1 cellular context compared by ENCODE assay signal in the genomic region with DNA sequence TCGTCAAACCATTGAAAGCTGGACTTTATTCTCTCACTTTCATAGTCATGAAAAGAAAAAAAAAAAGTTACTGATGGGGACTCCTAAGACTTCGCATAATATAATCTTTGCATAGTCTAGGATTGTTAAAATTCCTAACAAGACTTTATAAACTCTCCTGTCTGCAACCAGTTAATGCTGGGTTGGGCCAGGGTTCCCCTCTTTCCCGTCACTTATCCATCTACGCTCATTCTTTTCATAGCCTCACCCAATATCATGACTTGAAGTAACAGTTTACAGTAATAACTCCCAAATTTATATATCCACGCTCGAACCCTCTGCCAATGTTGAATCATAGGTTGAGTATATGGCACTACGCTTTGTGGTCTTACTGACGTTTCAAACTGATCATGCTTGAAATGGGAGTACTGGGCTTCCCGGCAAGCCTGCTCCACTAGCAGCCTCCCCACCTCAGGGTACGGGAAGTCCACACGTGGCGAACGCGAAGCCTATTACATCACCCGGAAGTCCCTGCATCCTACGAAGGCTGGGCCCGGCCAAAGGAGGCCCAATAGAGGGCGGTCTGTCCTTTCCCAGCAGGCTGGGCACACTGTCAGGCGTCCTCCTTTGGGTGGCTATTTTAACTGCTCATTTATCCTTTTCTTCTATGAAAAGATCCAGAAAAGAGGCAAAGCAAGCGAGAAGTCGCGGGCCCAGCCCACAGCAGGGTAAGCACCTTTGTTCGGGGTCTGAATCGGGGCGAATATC.
A peak's percentile ranks its signal among the peaks of the same experiment; 100 is the strongest.
TF ChIP-seq lines count a peak whose summit lies in the region.

No MANE protein-coding gene starts in this region.

TF ChIP-seq in HepG2, 621 proteins besides CTCF, POLR2A, EP300 and RAD21 (continued from another document and continues in another):
- TF ChIP-seq TFE3 (CRISPR knock-in tag; IDR thresholded peaks at IDR 0.05) (peak; percentile 73; the same call in 1 of the 2 replicates), CEBPB (IDR thresholded peaks at IDR 0.05; ENCODE audit: borderline replicate concordance, low read depth, low read length) (peak; percentile 87; the same call in 1 of the 2 replicates), REXO4 (CRISPR knock-in tag; IDR thresholded peaks at IDR 0.05; ENCODE audit: borderline replicate concordance) (peak; percentile 70; the same call in 1 of the 2 replicates), ZNF207 (IDR thresholded peaks at IDR 0.05; ENCODE audit: borderline replicate concordance) (no peak), HNF4A (CRISPR knock-in tag; IDR thresholded peaks at IDR 0.05) (peak; percentile 52), REPIN1 (CRISPR knock-in tag; IDR thresholded peaks at IDR 0.05; ENCODE audit: borderline replicate concordance, low read depth) (peak; percentile 80), ZNF160 (CRISPR knock-in tag; IDR thresholded peaks at IDR 0.05) (peak; percentile 83; the same call in 1 of the 2 replicates), ZNF550 (CRISPR knock-in tag; IDR thresholded peaks at IDR 0.05; ENCODE audit: borderline replicate concordance) (0 out of 2 replicates have a peak, but pooled peaks have one; percentile 6), ATF7 (IDR thresholded peaks at IDR 0.05) (no peak; the same call in 1 of the 2 replicates), ATF7 (CRISPR knock-in tag; IDR thresholded peaks at IDR 0.05) (peak; percentile 74; the same call in 1 of the 2 replicates), ZHX2 (IDR thresholded peaks at IDR 0.05; ENCODE audit: low read depth) (no peak; the same call in 1 of the 2 replicates), ZHX2 (CRISPR knock-in tag; IDR thresholded peaks at IDR 0.05; ENCODE audit: borderline replicate concordance) (peak; percentile 77; the same call in 1 of the 2 replicates), CBX2 (IDR thresholded peaks at IDR 0.05; ENCODE audit: low read depth, low read length) (no peak), CBX2 (CRISPR knock-in tag; IDR thresholded peaks at IDR 0.05; ENCODE audit: low read depth) (no peak), ZNF253 (CRISPR knock-in tag; IDR thresholded peaks at IDR 0.05; ENCODE audit: borderline replicate concordance) (peak; percentile 91; the same call in 1 of the 2 replicates), ZNF746 (CRISPR knock-in tag; IDR thresholded peaks at IDR 0.05) (no peak; the same call in 1 of the 2 replicates), ZHX1 (CRISPR knock-in tag; IDR thresholded peaks at IDR 0.05; ENCODE audit: low read depth) (peak; percentile 55; the same call in 1 of the 2 replicates), FOXO1 (CRISPR knock-in tag; IDR thresholded peaks at IDR 0.05) (peak; percentile 49; the same call in 1 of the 2 replicates), ZNF616 (CRISPR knock-in tag; IDR thresholded peaks at IDR 0.05; ENCODE audit: low read depth) (no peak), NR3C1 (CRISPR knock-in tag; IDR thresholded peaks at IDR 0.05) (no peak), SP1 (IDR thresholded peaks at IDR 0.05) (no peak), SP1 (CRISPR knock-in tag; IDR thresholded peaks at IDR 0.05) (peak; percentile 35; the same call in 1 of the 2 replicates), CCAR2 (optimal IDR thresholded peaks at IDR 0.05; ENCODE audit: low read depth, low read length) (no peak), NKX3-1 (CRISPR knock-in tag; IDR thresholded peaks at IDR 0.05) (peak; percentile 86; the same call in 1 of the 2 replicates), NAIF1 (CRISPR knock-in tag; IDR thresholded peaks at IDR 0.05; ENCODE audit: borderline replicate concordance) (peak; percentile 81; the same call in 1 of the 2 replicates), IKZF4 (CRISPR knock-in tag; IDR thresholded peaks at IDR 0.05; ENCODE audit: borderline replicate concordance, low read depth, not compliant biosample characterization) (no peak), MBNL3 (CRISPR knock-in tag; conservative IDR thresholded peaks at IDR 0.05) (no peak), ZBTB14 (CRISPR knock-in tag; IDR thresholded peaks at IDR 0.05) (no peak), ONECUT2 (CRISPR knock-in tag; IDR thresholded peaks at IDR 0.05) (no peak), ZNF468 (CRISPR knock-in tag; IDR thresholded peaks at IDR 0.05) (no peak), ZNF326 (CRISPR knock-in tag; IDR thresholded peaks at IDR 0.05; ENCODE audit: borderline replicate concordance) (no peak), ZBTB42 (CRISPR knock-in tag; IDR thresholded peaks at IDR 0.05) (0 out of 2 replicates have a peak, but pooled peaks have one; percentile 14)
- TF ChIP-seq, protein P1, sequence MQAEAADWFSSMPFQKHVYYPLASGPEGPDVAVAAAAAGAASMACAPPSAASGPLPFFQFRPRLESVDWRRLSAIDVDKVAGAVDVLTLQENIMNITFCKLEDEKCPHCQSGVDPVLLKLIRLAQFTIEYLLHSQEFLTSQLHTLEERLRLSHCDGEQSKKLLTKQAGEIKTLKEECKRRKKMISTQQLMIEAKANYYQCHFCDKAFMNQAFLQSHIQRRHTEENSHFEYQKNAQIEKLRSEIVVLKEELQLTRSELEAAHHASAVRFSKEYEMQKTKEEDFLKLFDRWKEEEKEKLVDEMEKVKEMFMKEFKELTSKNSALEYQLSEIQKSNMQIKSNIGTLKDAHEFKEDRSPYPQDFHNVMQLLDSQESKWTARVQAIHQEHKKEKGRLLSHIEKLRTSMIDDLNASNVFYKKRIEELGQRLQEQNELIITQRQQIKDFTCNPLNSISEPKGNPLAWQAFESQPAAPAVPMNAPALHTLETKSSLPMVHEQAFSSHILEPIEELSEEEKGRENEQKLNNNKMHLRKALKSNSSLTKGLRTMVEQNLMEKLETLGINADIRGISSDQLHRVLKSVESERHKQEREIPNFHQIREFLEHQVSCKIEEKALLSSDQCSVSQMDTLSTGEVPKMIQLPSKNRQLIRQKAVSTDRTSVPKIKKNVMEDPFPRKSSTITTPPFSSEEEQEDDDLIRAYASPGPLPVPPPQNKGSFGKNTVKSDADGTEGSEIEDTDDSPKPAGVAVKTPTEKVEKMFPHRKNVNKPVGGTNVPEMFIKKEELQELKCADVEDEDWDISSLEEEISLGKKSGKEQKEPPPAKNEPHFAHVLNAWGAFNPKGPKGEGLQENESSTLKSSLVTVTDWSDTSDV (CRISPR knock-in tag; IDR thresholded peaks at IDR 0.05): no peak
- TF ChIP-seq, protein P2, sequence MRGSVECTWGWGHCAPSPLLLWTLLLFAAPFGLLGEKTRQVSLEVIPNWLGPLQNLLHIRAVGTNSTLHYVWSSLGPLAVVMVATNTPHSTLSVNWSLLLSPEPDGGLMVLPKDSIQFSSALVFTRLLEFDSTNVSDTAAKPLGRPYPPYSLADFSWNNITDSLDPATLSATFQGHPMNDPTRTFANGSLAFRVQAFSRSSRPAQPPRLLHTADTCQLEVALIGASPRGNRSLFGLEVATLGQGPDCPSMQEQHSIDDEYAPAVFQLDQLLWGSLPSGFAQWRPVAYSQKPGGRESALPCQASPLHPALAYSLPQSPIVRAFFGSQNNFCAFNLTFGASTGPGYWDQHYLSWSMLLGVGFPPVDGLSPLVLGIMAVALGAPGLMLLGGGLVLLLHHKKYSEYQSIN (CRISPR knock-in tag; IDR thresholded peaks at IDR 0.05; ENCODE audit: borderline replicate concordance): no peak
- TF ChIP-seq, protein P3, sequence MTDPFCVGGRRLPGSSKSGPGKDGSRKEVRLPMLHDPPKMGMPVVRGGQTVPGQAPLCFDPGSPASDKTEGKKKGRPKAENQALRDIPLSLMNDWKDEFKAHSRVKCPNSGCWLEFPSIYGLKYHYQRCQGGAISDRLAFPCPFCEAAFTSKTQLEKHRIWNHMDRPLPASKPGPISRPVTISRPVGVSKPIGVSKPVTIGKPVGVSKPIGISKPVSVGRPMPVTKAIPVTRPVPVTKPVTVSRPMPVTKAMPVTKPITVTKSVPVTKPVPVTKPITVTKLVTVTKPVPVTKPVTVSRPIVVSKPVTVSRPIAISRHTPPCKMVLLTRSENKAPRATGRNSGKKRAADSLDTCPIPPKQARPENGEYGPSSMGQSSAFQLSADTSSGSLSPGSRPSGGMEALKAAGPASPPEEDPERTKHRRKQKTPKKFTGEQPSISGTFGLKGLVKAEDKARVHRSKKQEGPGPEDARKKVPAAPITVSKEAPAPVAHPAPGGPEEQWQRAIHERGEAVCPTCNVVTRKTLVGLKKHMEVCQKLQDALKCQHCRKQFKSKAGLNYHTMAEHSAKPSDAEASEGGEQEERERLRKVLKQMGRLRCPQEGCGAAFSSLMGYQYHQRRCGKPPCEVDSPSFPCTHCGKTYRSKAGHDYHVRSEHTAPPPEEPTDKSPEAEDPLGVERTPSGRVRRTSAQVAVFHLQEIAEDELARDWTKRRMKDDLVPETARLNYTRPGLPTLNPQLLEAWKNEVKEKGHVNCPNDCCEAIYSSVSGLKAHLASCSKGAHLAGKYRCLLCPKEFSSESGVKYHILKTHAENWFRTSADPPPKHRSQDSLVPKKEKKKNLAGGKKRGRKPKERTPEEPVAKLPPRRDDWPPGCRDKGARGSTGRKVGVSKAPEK (CRISPR knock-in tag; IDR thresholded peaks at IDR 0.05; ENCODE audit: borderline replicate concordance): no peak
